ENCODE assay signal across 8 cellular contexts in genomic region chr17:80454557-80455327, GRCh38. TPM values are rescaled to one million over a fixed set of nuclear protein-coding genes. Genes with fewer than 3 reads are reported as not detected.
DNase-seq lines count a peak whose midpoint lies in the region; TF ChIP-seq lines count a peak whose summit lies in the region.

No MANE protein-coding gene starts in this region.

- H3K9me3 Mint-ChIP-seq in activated naive CD4-positive, alpha-beta T cell treated with anti-CD3 and anti-CD28 coated beads, Interleukin-2, amount 10 ng/mL, durations not matched to agents 7 days and 5 days = no peaks in the 10 kb centered on the region

- H3K27me3 ChIP-seq in SJSA1 (replicated peaks) = peaks cover 7% of the 10 kb centered on the region

- H3K4me3 Mint-ChIP-seq in activated naive CD4-positive, alpha-beta T cell treated with anti-CD3 and anti-CD28 coated beads, Interleukin-2, amount 10 ng/mL, durations not matched to agents 7 days and 5 days = peak overlapping the region; percentile 93

- H3K27ac ChIP-seq in SJSA1 = peak overlapping the region; percentile 89

- peak overlapping the region; percentile 92 for H3K27ac Mint-ChIP-seq in activated naive CD4-positive, alpha-beta T cell treated with anti-CD3 and anti-CD28 coated beads, Interleukin-2, amount 10 ng/mL, durations not matched to agents 7 days and 5 days

- DNase-seq in GM04503 (ENCODE audit: low read depth) (peak; percentile 70), HFF-Myc (ENCODE audit: extremely low read depth, low read depth) (peak; percentile 84), MV-4-11 (lab: John Stamatoyannopoulos, UW) (peak; percentile 94), SJSA1 (ENCODE audit: low read depth in 1 of 2, low spot score in 2 of 2) (peak; percentile 97 to 99), germinal center (ENCODE audit: low spot score) (peak; percentile 97), non-pigmented ciliary epithelial cell (ENCODE audit: low read depth) (peak; percentile 62), superior temporal gyrus (ENCODE audit: extremely low spot score) (peak; percentile 96)
- peak; percentile 97 for DNase-seq in activated naive CD4-positive, alpha-beta T cell treated with anti-CD3 and anti-CD28 coated beads, Interleukin-2, amount 10 ng/mL, durations not matched to agents 7 days and 5 days

- H3K4me1 Mint-ChIP-seq in activated naive CD4-positive, alpha-beta T cell treated with anti-CD3 and anti-CD28 coated beads, Interleukin-2, amount 10 ng/mL, durations not matched to agents 7 days and 5 days = peaks cover 44% of the 10 kb centered on the region

- no peaks in the 10 kb centered on the region for H3K36me3 Mint-ChIP-seq in activated naive CD4-positive, alpha-beta T cell treated with anti-CD3 and anti-CD28 coated beads, Interleukin-2, amount 10 ng/mL, durations not matched to agents 7 days and 5 days

- TF ChIP-seq CTCF in HFF-Myc (IDR thresholded peaks at IDR 0.05; ENCODE audit: low read depth, low read length, missing control alignments) = no peak

- H3K4me1 ChIP-seq in SJSA1 (replicated peaks) = peaks cover 35% of the 10 kb centered on the region

- H3K9me3 ChIP-seq in SJSA1 (replicated peaks) = 0 out of 2 replicates have a peak, but pooled peaks cover 3% of the 10 kb centered on the region

- H3K27me3 Mint-ChIP-seq in activated naive CD4-positive, alpha-beta T cell treated with anti-CD3 and anti-CD28 coated beads, Interleukin-2, amount 10 ng/mL, durations not matched to agents 7 days and 5 days = peaks cover 50% of the 10 kb centered on the region

- H3K4me3 ChIP-seq in HFF-Myc (replicated peaks; ENCODE audit: low read depth, low read length) = peak overlapping the region; percentile 77
- peak overlapping the region; percentile 71 for H3K4me3 ChIP-seq in SJSA1

- CTCF ChIA-PET in activated naive CD4-positive, alpha-beta T cell treated with anti-CD3 and anti-CD28 coated beads, Interleukin-2, amount 10 ng/mL, durations not matched to agents 7 days and 5 days (lab: Charles Lee) = interaction anchor here (0.7 to 1.2 kb wide), 3 partner anchors 16 to 124 kb away, joined by 3 to 5 read pairs (median 3); no protein-coding TSS in a partner anchor

- H3K36me3 ChIP-seq in SJSA1 = peaks cover 8% of the 10 kb centered on the region

RNA-seq across cellular contexts. Expression of gene NPTX1, which starts 21.7 kb away (rescaled TPM):
- total RNA-seq in SJSA1 (2014; rRNA removed; shearing (Covaris generic)) = 0.32 TPM in 1 of 2 replicates, not detected in the other

RNA-seq across cellular contexts. Expression of gene ENDOV, which starts 39.8 kb away (rescaled TPM):
- total RNA-seq in SJSA1 (2014; rRNA removed; shearing (Covaris generic)) = 25.6 and 34.1 TPM in 2 replicates

Comparison
In these comparisons a context has a peak if more than half of its experiments do, and no peak if none do; other contexts are left out.
1. Peak in every context shown above with its lines: DNase-seq, H3K4me3 ChIP-seq and H3K27ac ChIP-seq.